Comparison of ENCODE assay signal across 25 cellular contexts in genomic region chr18:12301263-12302005, GRCh38. TPM values are rescaled to one million over a fixed set of nuclear protein-coding genes. Genes with fewer than 3 reads are reported as not detected.
"Had no signal": no experiment of that assay in that cellular context is flagged by ENCODE, and none has a peak within 500 bp of the region (broad histone marks: within the 10 kb centered on the region; RNA-seq: fewer than 3 reads in every experiment).

No MANE protein-coding gene starts in this region.

- H3K4me3 ChIP-seq: ascending aorta, gastroesophageal sphincter, right atrium auricular region, uterus had no signal

- H3K27ac ChIP-seq: ascending aorta, gastroesophageal sphincter, right atrium auricular region, uterus had no signal

- H3K36me3 ChIP-seq: ascending aorta, gastroesophageal sphincter, right atrium auricular region, uterus had no signal

- H3K9me3 ChIP-seq: right atrium auricular region, uterus had no signal

- DNase-seq: activated CD4-positive, alpha-beta T cell treated with anti-CD3 and anti-CD28 coated beads for 36 hours; activated CD4-positive, CD25-positive, alpha-beta regulatory T cell; activated CD8-positive, alpha-beta memory T cell treated with anti-CD3 and anti-CD28 coated beads, Interleukin-2, amount 10 ng/mL, durations not matched to agents 7 days and 5 days; activated CD8-positive, alpha-beta T cell treated with anti-CD3 and anti-CD28 coated beads, Interleukin-2, amount 10 ng/mL, durations not matched to agents 7 days and 5 days; activated naive CD4-positive, alpha-beta T cell treated with Interleukin-2 at 50 U/mL for 16 hours; activated T-cell treated with anti-CD3 and anti-CD28 coated beads, Interleukin-2, amount 50 U/mL, for 48 hours; caudate nucleus; hippocampal formation; immature natural killer cell; kidney; left colon; mammary epithelial cell; naive B cell; nephron progenitor cell; occipital lobe; stimulated activated CD4-positive, alpha-beta T cell treated with anti-CD3 and anti-CD28 coated beads, Interleukin-2, amount 100 ng/mL, for 48 hours; T-helper 1 cell had no signal

- H3K27me3 ChIP-seq: ascending aorta, gastroesophageal sphincter, right atrium auricular region, uterus had no signal

- ATAC-seq: activated CD4-positive, alpha-beta T cell treated with anti-CD3 and anti-CD28 coated beads for 36 hours; activated CD8-positive, alpha-beta memory T cell treated with anti-CD3 and anti-CD28 coated beads, Interleukin-2, amount 10 ng/mL, durations not matched to agents 7 days and 5 days; activated CD8-positive, alpha-beta T cell treated with anti-CD3 and anti-CD28 coated beads, Interleukin-2, amount 10 ng/mL, durations not matched to agents 7 days and 5 days; gastroesophageal sphincter; left colon had no signal

RNA-seq across cellular contexts. Expression of gene CIDEA, which starts 47.3 kb away (rescaled TPM):
- total RNA-seq: activated CD4-positive, alpha-beta T cell treated with anti-CD3 and anti-CD28 coated beads for 36 hours; activated CD8-positive, alpha-beta memory T cell treated with anti-CD3 and anti-CD28 coated beads, Interleukin-2, amount 10 ng/mL, durations not matched to agents 7 days and 5 days; activated CD8-positive, alpha-beta T cell treated with anti-CD3 and anti-CD28 coated beads, Interleukin-2, amount 10 ng/mL, durations not matched to agents 7 days and 5 days; activated T-helper 2 cell treated with anti-CD3 and anti-CD28 coated beads, Interferon-gamma antibody, Interleukin-2, Interleukin-4, amounts not matched to agents 10 μg/mL and 5 μg/mL and 100 μg/mL, durations not matched to agents 14 hours and 24 hours and 36 hours; ascending aorta; fibroblast of villous mesenchyme; kidney; liver; uterus had no signal
- polyA plus RNA-seq: endothelial cell of umbilical vein, immature natural killer cell, liver had no signal
